Comparison of ENCODE assay signal across 28 cellular contexts in the genomic region with DNA sequence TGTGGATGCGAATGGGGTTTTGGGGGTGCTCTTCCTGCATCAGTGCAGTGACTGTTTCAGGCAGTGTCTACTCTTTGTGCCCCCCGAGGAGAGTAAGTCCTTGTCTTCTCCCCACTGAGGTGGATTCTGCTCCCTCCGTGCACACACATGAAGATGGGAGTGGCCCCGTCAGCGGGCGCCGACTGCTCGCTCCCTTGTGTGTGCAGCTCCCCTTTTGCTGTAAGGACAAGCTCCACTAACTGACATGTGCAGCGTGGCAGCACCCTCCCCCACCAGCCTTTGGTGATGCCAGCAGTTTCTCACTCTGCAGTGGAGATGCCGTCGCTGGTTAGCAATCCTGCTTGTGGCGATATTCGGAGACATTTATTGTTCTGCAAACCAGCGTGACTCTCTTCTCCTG.
DNase-seq lines count a peak whose midpoint lies in the region; ATAC-seq, FAIRE-seq and TF ChIP-seq lines count a peak whose summit lies in the region.
"Had no signal": no experiment of that assay in that cellular context is flagged by ENCODE, and none has a peak within 500 bp of the region (broad histone marks: within the 10 kb centered on the region; RNA-seq: fewer than 3 reads in every experiment).

No MANE protein-coding gene starts in this region.

- peak; percentile 17 for DNase-seq in activated CD8-positive, alpha-beta memory T cell treated with anti-CD3 and anti-CD28 coated beads for 24 hours
- DNase-seq in activated CD8-positive, alpha-beta memory T cell treated with anti-CD3 and anti-CD28 coated beads, Interleukin-2, amount 50 U/mL, for 48 hours, result no peak
- DNase-seq in DND-41, result peak; percentile 1
- DNase-seq in kidney, result peak; percentile 59
- peak; percentile 50 for DNase-seq in sciatic nerve (ENCODE audit: low spot score)
- no peak for DNase-seq in HT-29 (ENCODE audit: low spot score)
- no peak for DNase-seq in cortex of kidney (lab: John Stamatoyannopoulos, UW)
- DNase-seq: 8988T; activated CD8-positive, alpha-beta T cell treated with anti-CD3 and anti-CD28 coated beads, Interleukin-2, amount 10 ng/mL, durations not matched to agents 7 days and 5 days; activated naive CD4-positive, alpha-beta T cell; activated T-cell treated with anti-CD3 and anti-CD28 coated beads, Interleukin-2, amount 50 U/mL, for 4 hours; amniotic stem cell; EL; foreskin keratinocyte; IMR-90; naive thymus-derived CD4-positive, alpha-beta T cell; ovary; SK-N-SH; stimulated activated CD4-positive, alpha-beta T cell treated with anti-CD3 and anti-CD28 coated beads, Interleukin-12 subunit alpha, Interleukin-12 subunit beta, amount 100 ng/mL, for 4 hours; stimulated activated CD4-positive, alpha-beta T cell treated with anti-CD3 and anti-CD28 coated beads, Interleukin-4, amount 100 ng/mL, for 1 hour had no signal

- H3K4me2 ChIP-seq in DND-41 (ENCODE audit: insufficient read depth, low read length), result no peak overlapping the region
- H3K4me2 ChIP-seq: SK-N-SH had no signal

- H2AFZ ChIP-seq in DND-41 (ENCODE audit: low read depth, low read length), result no peak overlapping the region

- H3K27ac ChIP-seq in DND-41 (ENCODE audit: low read length) (no peak overlapping the region), kidney (ENCODE audit: low read depth in 2 of 2, low read length in 2 of 2) (no peak overlapping the region)
- H3K27ac ChIP-seq: foreskin keratinocyte, ovary, RWPE1 had no signal

- intact Hi-C loops in kidney (cut with DNase I), result no loop called here
- intact Hi-C loops in sciatic nerve (cut with DNase I), result no loop called here

- no peaks in the 10 kb centered on the region for H4K20me1 ChIP-seq in DND-41 (ENCODE audit: insufficient read depth, low read length)

- no peak for FAIRE-seq in kidney (lab: Jason Lieb, UNC)
- FAIRE-seq: colon, H54, TTC549 had no signal

- peaks cover 16% of the 10 kb centered on the region for H3K36me3 ChIP-seq in DND-41 (ENCODE audit: insufficient read depth, low read length)
- H3K36me3 ChIP-seq in kidney (ENCODE audit: control insufficient read depth in 1 of 2, insufficient read depth in 2 of 2, low read length in 2 of 2), result peaks cover 0 to 4% of the 10 kb centered on the region in 2 donors
- H3K36me3 ChIP-seq: ovary had no signal

- no peaks in the 10 kb centered on the region for H3K27me3 ChIP-seq in DND-41 (ENCODE audit: insufficient read depth, low read length, poor library complexity)
- H3K27me3 ChIP-seq: foreskin keratinocyte, ovary had no signal

- ATAC-seq in DND-41 (ENCODE audit: insufficient read depth, low read depth) (no peak), sciatic nerve (no peak), GM21526 (IDR thresholded peaks at IDR 0.05; ENCODE audit: low FRiP score, unreplicated experiment) (no peak)
- ATAC-seq: activated CD4-positive, CD25-positive, alpha-beta regulatory T cell treated with anti-CD3 and anti-CD28 coated beads, Interleukin-2, amount 50 U/mL, for 24 hours; activated CD8-positive, alpha-beta T cell treated with anti-CD3 and anti-CD28 coated beads, Interleukin-2, amount 10 ng/mL, durations not matched to agents 7 days and 5 days; activated T-cell treated with anti-CD3 and anti-CD28 coated beads, Interleukin-2, amount 50 U/mL, for 4 hours; esophagus mucosa; foreskin keratinocyte; left colon; naive thymus-derived CD4-positive, alpha-beta T cell had no signal

- H3K9ac ChIP-seq in DND-41 (ENCODE audit: low read depth, low read length) (no peak overlapping the region), kidney (ENCODE audit: low read length in 2 of 2) (no peak overlapping the region)
- H3K9ac ChIP-seq: SK-N-SH had no signal

- H3K4me3 ChIP-seq in DND-41 (ENCODE audit: low read depth in 1 of 2, low read length in 2 of 2) (no peak overlapping the region), kidney (ENCODE audit: low read length in 2 of 2) (no peak overlapping the region)
- H3K4me3 ChIP-seq: ovary had no signal

- no peaks in the 10 kb centered on the region for H3K79me2 ChIP-seq in DND-41 (ENCODE audit: insufficient read depth, low read length)

- no peak for TF ChIP-seq CTCF in DND-41 (IDR thresholded peaks at IDR 0.05; ENCODE audit: borderline replicate concordance, extremely low read depth, low read length, poor library complexity, severe bottlenecking)
- TF ChIP-seq CTCF in kidney (IDR thresholded peaks at IDR 0.05; ENCODE audit: borderline replicate concordance, extremely low read depth, insufficient read depth), result no peak

- H3K9me3 ChIP-seq in DND-41 (ENCODE audit: insufficient read depth, low read length, severe bottlenecking) (no peaks in the 10 kb centered on the region), kidney (ENCODE audit: control insufficient read depth in 1 of 2, low read length in 2 of 2) (no peaks in the 10 kb centered on the region)
- H3K9me3 ChIP-seq: ovary, SK-N-SH had no signal

- H3K4me1 ChIP-seq in DND-41 (ENCODE audit: insufficient read depth, low read length) (peaks cover 35% of the 10 kb centered on the region), kidney (ENCODE audit: control insufficient read depth in 1 of 2, insufficient read depth in 1 of 2, low read depth in 1 of 2, low read length in 2 of 2) (peaks cover 0 to 3% of the 10 kb centered on the region in 2 donors)
- H3K4me1 ChIP-seq: foreskin keratinocyte had no signal

Comparison
In these comparisons a context has a peak if more than half of its experiments do, and no peak if none do; other contexts are left out.
1. DNase-seq: peak in activated CD8-positive, alpha-beta memory T cell treated with anti-CD3 and anti-CD28 coated beads for 24 hours (single experiment), DND-41 (single experiment), kidney (single experiment) and sciatic nerve (single experiment); none in activated CD8-positive, alpha-beta memory T cell treated with anti-CD3 and anti-CD28 coated beads, Interleukin-2, amount 50 U/mL, for 48 hours (single experiment), HT-29 (single experiment) and cortex of kidney (single experiment).